ENCODE assay signal across 9 cellular contexts in genomic region chr10:44995914-44996633, GRCh38. TPM values are rescaled to one million over a fixed set of nuclear protein-coding genes. Genes with fewer than 3 reads are reported as not detected.
DNase-seq lines count a peak whose midpoint lies in the region; ATAC-seq and TF ChIP-seq lines count a peak whose summit lies in the region.
"Had no signal": no experiment of that assay in that cellular context is flagged by ENCODE, and none has a peak within 500 bp of the region (broad histone marks: within the 10 kb centered on the region; RNA-seq: fewer than 3 reads in every experiment).

No MANE protein-coding gene starts in this region.

- peak; percentile 72 for DNase-seq in DMS 273 treated with DMSO at 0.1 percent for 48 hours (lab: John Stamatoyannopoulos, UW)
- DNase-seq in amniotic epithelial cell (ENCODE audit: low read depth) = peak; percentile 94
- DNase-seq in hepatic stellate cell (ENCODE audit: low spot score) = peak; percentile 57
- DNase-seq in gastrocnemius medialis = peak; percentile 76 to 80
- no peak for DNase-seq in activated T-helper 2 cell treated with anti-CD3 and anti-CD28 coated beads, Interferon-gamma antibody, Interleukin-2, Interleukin-4, amounts not matched to agents 10 μg/mL and 5 μg/mL and 100 μg/mL, durations not matched to agents 14 hours and 24 hours and 36 hours (ENCODE audit: low spot score)
- no peak for DNase-seq in DMS79 (lab: John Stamatoyannopoulos, UW)
- DNase-seq in DMS153 (lab: John Stamatoyannopoulos, UW) = no peak
- DNase-seq: NCI-H1092 treated with DMSO at 0.1 percent for 48 hours had no signal

- intact Hi-C loops in gastrocnemius medialis (cut with DNase I; ENCODE audit: low total_unique reads) = loop anchor here (1.0 to 10.0 kb wide), 2 partner anchors 15 to 429 kb away; no protein-coding TSS in a partner anchor
- intact Hi-C loops in activated T-helper 2 cell treated with anti-CD3 and anti-CD28 coated beads, Interferon-gamma antibody, Interleukin-2, Interleukin-4, amounts not matched to agents 10 μg/mL and 5 μg/mL and 100 μg/mL, durations not matched to agents 14 hours and 24 hours and 36 hours (cut with micrococcal nuclease) = no loop called here

- peaks cover 62 to 88% of the 10 kb centered on the region in 2 donors for H3K4me1 ChIP-seq in gastrocnemius medialis

- H3K36me3 Mint-ChIP-seq in activated T-helper 2 cell treated with anti-CD3 and anti-CD28 coated beads, Interferon-gamma antibody, Interleukin-2, Interleukin-4, amounts not matched to agents 10 μg/mL and 5 μg/mL and 100 μg/mL, durations not matched to agents 14 hours and 24 hours and 36 hours (ENCODE audit: low read depth) = peaks cover 4% of the 10 kb centered on the region

- ATAC-seq in gastrocnemius medialis (peak; percentile 73 to 84), HG03378 (IDR thresholded peaks at IDR 0.05; ENCODE audit: unreplicated experiment) (no peak)

- peak in 1 of 2 donors; percentile 29 for TF ChIP-seq POLR2A in gastrocnemius medialis (IDR thresholded peaks at IDR 0.05)

- no peak overlapping the region for H3K4me3 Mint-ChIP-seq in activated T-helper 2 cell treated with anti-CD3 and anti-CD28 coated beads, Interferon-gamma antibody, Interleukin-2, Interleukin-4, amounts not matched to agents 10 μg/mL and 5 μg/mL and 100 μg/mL, durations not matched to agents 14 hours and 24 hours and 36 hours (ENCODE audit: low read depth)

- peaks cover 32% of the 10 kb centered on the region for H3K4me1 Mint-ChIP-seq in activated T-helper 2 cell treated with anti-CD3 and anti-CD28 coated beads, Interferon-gamma antibody, Interleukin-2, Interleukin-4, amounts not matched to agents 10 μg/mL and 5 μg/mL and 100 μg/mL, durations not matched to agents 14 hours and 24 hours and 36 hours (ENCODE audit: low read depth)

- no peak for TF ChIP-seq CTCF in gastrocnemius medialis (IDR thresholded peaks at IDR 0.05 in 4 of 5, conservative IDR thresholded peaks at IDR 0.05 in 1 of 5)

- no peaks in the 10 kb centered on the region for H3K9me3 ChIP-seq in gastrocnemius medialis

- no peak overlapping the region for H3K27ac Mint-ChIP-seq in activated T-helper 2 cell treated with anti-CD3 and anti-CD28 coated beads, Interferon-gamma antibody, Interleukin-2, Interleukin-4, amounts not matched to agents 10 μg/mL and 5 μg/mL and 100 μg/mL, durations not matched to agents 14 hours and 24 hours and 36 hours

- no peaks in the 10 kb centered on the region for H3K36me3 ChIP-seq in gastrocnemius medialis

- in situ Hi-C loops in gastrocnemius medialis (cut with MboI; ENCODE audit: low sequenced_read_pairs in 4 of 4) = loop anchor here in 2 of 4 donors (25.0 kb wide), 2 partner anchors 1016 to 1584 kb away; partner anchors contain the start of gene HNRNPF (in 2 of the 2)

- H3K9me3 Mint-ChIP-seq in activated T-helper 2 cell treated with anti-CD3 and anti-CD28 coated beads, Interferon-gamma antibody, Interleukin-2, Interleukin-4, amounts not matched to agents 10 μg/mL and 5 μg/mL and 100 μg/mL, durations not matched to agents 14 hours and 24 hours and 36 hours = no peaks in the 10 kb centered on the region

- H3K4me3 ChIP-seq in gastrocnemius medialis = peak overlapping the region in 2 of 4 donors; percentile 0 to 13

- H3K27ac ChIP-seq in gastrocnemius medialis = peak overlapping the region; percentile 72 to 91 (median 82)

- H3K27me3 Mint-ChIP-seq in activated T-helper 2 cell treated with anti-CD3 and anti-CD28 coated beads, Interferon-gamma antibody, Interleukin-2, Interleukin-4, amounts not matched to agents 10 μg/mL and 5 μg/mL and 100 μg/mL, durations not matched to agents 14 hours and 24 hours and 36 hours (ENCODE audit: low read depth) = peaks cover 10% of the 10 kb centered on the region

- H3K27me3 ChIP-seq in gastrocnemius medialis = no peaks in the 10 kb centered on the region

RNA-seq across cellular contexts. Expression of gene ZNF22, which starts 4.6 kb away (rescaled TPM):
- total RNA-seq in gastrocnemius medialis = 10 to 100 TPM in 2 of 4 donors, 1 to 10 TPM in 2; 3.6 to 12.3 (median 8.1) TPM
- total RNA-seq in activated T-helper 2 cell treated with anti-CD3 and anti-CD28 coated beads, Interferon-gamma antibody, Interleukin-2, Interleukin-4, amounts not matched to agents 10 μg/mL and 5 μg/mL and 100 μg/mL, durations not matched to agents 14 hours and 24 hours and 36 hours = 24.6 and 25.6 TPM in 2 replicates

RNA-seq across cellular contexts. Expression of gene DEPP1, which starts 17.5 kb away (rescaled TPM):
- 100 to 1,000 TPM in 2 of 4 donors, 10 to 100 TPM in 2; 83.4 to 331 (median 120) TPM for total RNA-seq in gastrocnemius medialis
- total RNA-seq in activated T-helper 2 cell treated with anti-CD3 and anti-CD28 coated beads, Interferon-gamma antibody, Interleukin-2, Interleukin-4, amounts not matched to agents 10 μg/mL and 5 μg/mL and 100 μg/mL, durations not matched to agents 14 hours and 24 hours and 36 hours = 0.64 and 1.5 TPM in 2 replicates

RNA-seq across cellular contexts. Expression of gene RASSF4, which starts 36.5 kb away (rescaled TPM):
- total RNA-seq in gastrocnemius medialis = 10 to 100 TPM in 3 of 4 donors, 1 to 10 TPM in 1; 9.4 to 39.7 (median 24.0) TPM
- total RNA-seq in activated T-helper 2 cell treated with anti-CD3 and anti-CD28 coated beads, Interferon-gamma antibody, Interleukin-2, Interleukin-4, amounts not matched to agents 10 μg/mL and 5 μg/mL and 100 μg/mL, durations not matched to agents 14 hours and 24 hours and 36 hours = 0.66 and 1.7 TPM in 2 replicates

Comparison
In these comparisons a context has a peak if more than half of its experiments do, and no peak if none do; other contexts are left out.
1. DNase-seq: peak in DMS 273 treated with DMSO at 0.1 percent for 48 hours (single experiment), amniotic epithelial cell (single experiment), hepatic stellate cell (single experiment) and gastrocnemius medialis (2 of 2); none in activated T-helper 2 cell treated with anti-CD3 and anti-CD28 coated beads, Interferon-gamma antibody, Interleukin-2, Interleukin-4, amounts not matched to agents 10 μg/mL and 5 μg/mL and 100 μg/mL, durations not matched to agents 14 hours and 24 hours and 36 hours (single experiment), DMS79 (single experiment) and DMS153 (single experiment).
2. RNA of gene DEPP1, which starts 17.5 kb away (total RNA-seq): 83.4 to 331 TPM in gastrocnemius medialis; 0.64 to 1.5 TPM in activated T-helper 2 cell treated with anti-CD3 and anti-CD28 coated beads, Interferon-gamma antibody, Interleukin-2, Interleukin-4, amounts not matched to agents 10 μg/mL and 5 μg/mL and 100 μg/mL, durations not matched to agents 14 hours and 24 hours and 36 hours; every median in the first group is over 10 times any median in the second.